ENCODE assay signal across 10 cellular contexts in the genomic region with DNA sequence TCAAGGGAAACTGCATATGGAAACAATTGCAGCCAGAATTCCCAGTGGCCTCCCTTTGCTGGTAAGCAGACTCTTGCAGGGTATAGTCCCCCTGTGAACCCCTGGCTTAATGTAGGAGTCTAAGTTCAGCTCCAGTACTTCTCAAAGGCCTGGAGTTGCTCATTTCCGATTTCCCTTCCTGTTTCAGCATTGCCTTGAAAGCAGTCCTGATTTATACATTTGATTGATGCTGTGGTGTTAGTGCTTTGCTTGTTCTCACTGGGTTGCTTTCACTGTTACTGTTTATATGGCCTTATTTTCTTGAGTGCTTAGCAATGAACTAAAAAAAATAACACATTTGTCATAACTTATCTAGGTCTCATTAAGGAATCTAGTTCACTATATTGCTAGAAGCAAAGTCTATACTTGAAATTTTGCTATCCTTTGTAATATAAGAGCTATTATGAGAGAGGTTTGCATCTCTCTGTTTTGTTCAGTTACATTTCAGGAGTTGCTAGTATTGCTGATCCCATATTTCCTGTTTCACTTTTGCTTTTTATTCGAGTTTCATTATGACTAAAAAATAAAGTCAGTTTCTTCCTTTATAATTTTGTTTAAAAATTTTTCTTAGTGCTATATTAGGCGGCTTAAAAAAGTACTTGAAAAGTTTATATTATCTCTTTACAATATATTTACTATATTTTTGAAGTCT.
A peak's percentile ranks its signal among the peaks of the same experiment; 100 is the strongest.
DNase-seq lines count a peak whose midpoint lies in the region; ATAC-seq, FAIRE-seq and TF ChIP-seq lines count a peak whose summit lies in the region.
"Had no signal": no experiment of that assay in that cellular context is flagged by ENCODE, and none has a peak within 500 bp of the region (broad histone marks: within the 10 kb centered on the region; RNA-seq: fewer than 3 reads in every experiment).

No MANE protein-coding gene starts in this region.

- ATAC-seq in GM18508 (IDR thresholded peaks at IDR 0.05; ENCODE audit: insufficient read depth, unreplicated experiment) (peak; percentile 80), GM21360 (IDR thresholded peaks at IDR 0.05; ENCODE audit: unreplicated experiment) (peak; percentile 67), HG03139 (IDR thresholded peaks at IDR 0.05; ENCODE audit: unreplicated experiment) (peak; percentile 67)

- DNase-seq in right atrium auricular region (ENCODE audit: low spot score) (no peak), foreskin melanocyte (no peak), NCI-H1092 (lab: John Stamatoyannopoulos, UW) (no peak), NCI-H524 (lab: John Stamatoyannopoulos, UW) (no peak)
- DNase-seq: central memory CD4-positive, alpha-beta T cell; nucleus accumbens had no signal

- H3K36me3 ChIP-seq in right atrium auricular region: no peaks in the 10 kb centered on the region

- FAIRE-seq in endometrium (lab: Jason Lieb, UNC): peak; percentile 48

- no peaks in the 10 kb centered on the region for H3K9me3 ChIP-seq in right atrium auricular region

- H3K27me3 ChIP-seq in right atrium auricular region: no peaks in the 10 kb centered on the region

- H3K4me1 ChIP-seq in right atrium auricular region: no peaks in the 10 kb centered on the region

- no peak overlapping the region for H3K4me3 ChIP-seq in right atrium auricular region

- no peak for TF ChIP-seq CTCF in right atrium auricular region (IDR thresholded peaks at IDR 0.05)

- H3K27ac ChIP-seq in right atrium auricular region: no peak overlapping the region
